1 cellular context compared by ENCODE assay signal in genomic region chr19:5536337-5536894, GRCh38.
A peak's percentile ranks its signal among the peaks of the same experiment; 100 is the strongest.
TF ChIP-seq lines count a peak whose summit lies in the region.

No MANE protein-coding gene starts in this region.

TF ChIP-seq in HEK293, 187 proteins besides CTCF, POLR2A, EP300 and RAD21 (continued from another document):
- TF ChIP-seq AEBP2 (tag by site-specific recombination; IDR thresholded peaks at IDR 0.05; ENCODE audit: borderline replicate concordance) = no peak
- TF ChIP-seq ZNF629 (tag by site-specific recombination; IDR thresholded peaks at IDR 0.05) = 0 out of 2 replicates have a peak, but pooled peaks have one; percentile 15
- no peak for TF ChIP-seq ZNF416 (tag by site-specific recombination; IDR thresholded peaks at IDR 0.05)
- TF ChIP-seq OVOL3 (tag by site-specific recombination; IDR thresholded peaks at IDR 0.05) = no peak
- TF ChIP-seq ZNF132 (tag by site-specific recombination; IDR thresholded peaks at IDR 0.05; ENCODE audit: borderline replicate concordance) = no peak
- no peak for TF ChIP-seq ZBTB6 (tag by site-specific recombination; IDR thresholded peaks at IDR 0.05)
- no peak for TF ChIP-seq ZNF544 (tag by site-specific recombination; IDR thresholded peaks at IDR 0.05)
- TF ChIP-seq ZNF600 (tag by site-specific recombination; IDR thresholded peaks at IDR 0.05) = peak; percentile 70
- TF ChIP-seq ZNF239 (tag by site-specific recombination; IDR thresholded peaks at IDR 0.05) = no peak
- TF ChIP-seq ZNF560 (tag by site-specific recombination; IDR thresholded peaks at IDR 0.05; ENCODE audit: borderline replicate concordance) = no peak
- no peak for TF ChIP-seq ZFP37 (tag by site-specific recombination; IDR thresholded peaks at IDR 0.05)
- TF ChIP-seq ZIC2 (tag by site-specific recombination; IDR thresholded peaks at IDR 0.05) = peak; percentile 95
- 0 out of 2 replicates have a peak, but pooled peaks have one; percentile 16 for TF ChIP-seq ZBTB44 (tag by site-specific recombination; IDR thresholded peaks at IDR 0.05)
- TF ChIP-seq ZNF2 (tag by site-specific recombination; IDR thresholded peaks at IDR 0.05) = no peak
- TF ChIP-seq ZNF350 (tag by site-specific recombination; IDR thresholded peaks at IDR 0.05) = no peak
- TF ChIP-seq ZFHX2 (tag by site-specific recombination; conservative IDR thresholded peaks at IDR 0.05) = no peak
- no peak for TF ChIP-seq YY2 (tag by site-specific recombination; IDR thresholded peaks at IDR 0.05)
- peak; percentile 72 for TF ChIP-seq ZNF548 (tag by site-specific recombination; IDR thresholded peaks at IDR 0.05)
- peak; percentile 73 for TF ChIP-seq ZNF341 (tag by site-specific recombination; IDR thresholded peaks at IDR 0.05; ENCODE audit: low read depth)
- 0 out of 2 replicates have a peak, but pooled peaks have one; percentile 28 for TF ChIP-seq INSM2 (tag by site-specific recombination; IDR thresholded peaks at IDR 0.05)
- no peak for TF ChIP-seq ZSCAN18 (tag by site-specific recombination; IDR thresholded peaks at IDR 0.05)
- 0 out of 2 replicates have a peak, but pooled peaks have one; percentile 56 for TF ChIP-seq KLF1 (tag by site-specific recombination; IDR thresholded peaks at IDR 0.05)
- TF ChIP-seq ZNF785 (tag by site-specific recombination; IDR thresholded peaks at IDR 0.05) = no peak
- TF ChIP-seq ZNF473 (tag by site-specific recombination; IDR thresholded peaks at IDR 0.05) = no peak
- no peak for TF ChIP-seq ZSCAN5A (tag by site-specific recombination; IDR thresholded peaks at IDR 0.05)
- TF ChIP-seq ZNF423 (tag by site-specific recombination; IDR thresholded peaks at IDR 0.05) = no peak
- TF ChIP-seq ZNF10 (tag by site-specific recombination; IDR thresholded peaks at IDR 0.05) = peak; percentile 60; the same call in 1 of the 2 replicates
- TF ChIP-seq ZBTB20 (tag by site-specific recombination; IDR thresholded peaks at IDR 0.05) = peak; percentile 60; the same call in 1 of the 2 replicates
- TF ChIP-seq ZNF791 (tag by site-specific recombination; IDR thresholded peaks at IDR 0.05) = no peak
- TF ChIP-seq BCL11A (tag by site-specific recombination; IDR thresholded peaks at IDR 0.05; ENCODE audit: low read depth) = no peak
- peak; percentile 11; the same call in 1 of the 2 replicates for TF ChIP-seq YY1 (tag by site-specific recombination; IDR thresholded peaks at IDR 0.05)
- TF ChIP-seq HOXD13 (CRISPR knock-in tag; IDR thresholded peaks at IDR 0.05; ENCODE audit: borderline replicate concordance) = no peak
- TF ChIP-seq KLF7 (tag by site-specific recombination; IDR thresholded peaks at IDR 0.05; ENCODE audit: borderline replicate concordance) = no peak
- TF ChIP-seq ZSCAN16 (tag by site-specific recombination; IDR thresholded peaks at IDR 0.05) = no peak
- no peak for TF ChIP-seq SP3 (tag by site-specific recombination; IDR thresholded peaks at IDR 0.05)
- TF ChIP-seq MYNN (tag by site-specific recombination; IDR thresholded peaks at IDR 0.05; ENCODE audit: borderline replicate concordance) = no peak
- TF ChIP-seq ZNF280C (tag by site-specific recombination; IDR thresholded peaks at IDR 0.05) = no peak
- no peak for TF ChIP-seq ZNF777 (tag by site-specific recombination; IDR thresholded peaks at IDR 0.05; ENCODE audit: borderline replicate concordance)
- no peak for TF ChIP-seq SCRT2 (tag by site-specific recombination; IDR thresholded peaks at IDR 0.05)
- TF ChIP-seq IKZF3 (tag by site-specific recombination; IDR thresholded peaks at IDR 0.05) = peak; percentile 95
- no peak for TF ChIP-seq ZNF175 (tag by site-specific recombination; IDR thresholded peaks at IDR 0.05)
- TF ChIP-seq ZNF223 (tag by site-specific recombination; IDR thresholded peaks at IDR 0.05) = no peak
- no peak for TF ChIP-seq ZNF114 (tag by site-specific recombination; IDR thresholded peaks at IDR 0.05)
- TF ChIP-seq ZNF571 (tag by site-specific recombination; IDR thresholded peaks at IDR 0.05) = no peak
- TF ChIP-seq TRIM28 (IDR thresholded peaks at IDR 0.05; ENCODE audit: borderline replicate concordance, low read length) = peak; percentile 61; the same call in 1 of the 2 replicates
- TF ChIP-seq EGR2 (tag by site-specific recombination; IDR thresholded peaks at IDR 0.05; ENCODE audit: low read depth) = no peak
- TF ChIP-seq ZSCAN23 (tag by site-specific recombination; IDR thresholded peaks at IDR 0.05) = no peak
- peak; percentile 83 for TF ChIP-seq ZSCAN30 (tag by site-specific recombination; IDR thresholded peaks at IDR 0.05)
- peak; percentile 98 for TF ChIP-seq ZBTB8A (tag by site-specific recombination; IDR thresholded peaks at IDR 0.05)
- no peak for TF ChIP-seq ZNF292 (tag by site-specific recombination; IDR thresholded peaks at IDR 0.05; ENCODE audit: borderline replicate concordance, low read depth)
- no peak for TF ChIP-seq ZNF654 (tag by site-specific recombination; IDR thresholded peaks at IDR 0.05; ENCODE audit: low read depth)
- TF ChIP-seq PRDM4 (tag by site-specific recombination; IDR thresholded peaks at IDR 0.05) = no peak
